In genomic region chr9:128635266-128636023, GRCh38 we compare ENCODE assay signal across 9 cellular contexts. TPM values are rescaled to one million over a fixed set of nuclear protein-coding genes. Genes with fewer than 3 reads are reported as not detected.
DNase-seq lines count a peak whose midpoint lies in the region; ATAC-seq, FAIRE-seq and TF ChIP-seq lines count a peak whose summit lies in the region.
"Had no signal": no experiment of that assay in that cellular context is flagged by ENCODE, and none has a peak within 500 bp of the region (broad histone marks: within the 10 kb centered on the region; RNA-seq: fewer than 3 reads in every experiment).

No MANE protein-coding gene starts in this region.

- peaks cover 68% of the 10 kb centered on the region for H3K36me3 Mint-ChIP-seq in activated T-cell treated with anti-CD3 and anti-CD28 coated beads, Interleukin-2, amount 50 U/mL, for 24 hours (ENCODE audit: low read depth)

- no peaks in the 10 kb centered on the region for H3K27me3 ChIP-seq in Panc1 (ENCODE audit: control insufficient read depth, insufficient read depth, low read length)
- no peaks in the 10 kb centered on the region for H3K27me3 ChIP-seq in muscle layer of colon (ENCODE audit: control insufficient read depth in 1 of 2, insufficient read depth in 2 of 2, low read length in 2 of 2)

- H3K4me3 ChIP-seq in Panc1 (ENCODE audit: low read depth in 2 of 2, low read length in 2 of 2): peak overlapping the region in 1 of 2 experiments; percentile 11; a peak in 1 of 4 replicates
- no peak overlapping the region for H3K4me3 ChIP-seq in muscle layer of colon (ENCODE audit: low read depth in 1 of 2, low read length in 2 of 2)

- no peaks in the 10 kb centered on the region for H3K9me3 Mint-ChIP-seq in activated T-cell treated with anti-CD3 and anti-CD28 coated beads, Interleukin-2, amount 50 U/mL, for 24 hours

- no peak overlapping the region for H3K9ac ChIP-seq in muscle layer of colon (ENCODE audit: low read length)

- no peaks in the 10 kb centered on the region for H3K27me3 Mint-ChIP-seq in activated T-cell treated with anti-CD3 and anti-CD28 coated beads, Interleukin-2, amount 50 U/mL, for 24 hours

- POLR2A ChIA-PET in Panc1 (lab: Charles Lee): interaction anchor here (0.5 kb wide), 1 partner anchor 10 kb away, joined by 7 read pairs; no protein-coding TSS in a partner anchor

- ATAC-seq in Panc1: peak; percentile 90
- ATAC-seq in HG03196 (IDR thresholded peaks at IDR 0.05; ENCODE audit: unreplicated experiment): no peak

- in situ Hi-C loops in Panc1 (cut with HindIII; ENCODE audit: low pct_unique_long_range_greater_than_20kb, low sequenced_read_pairs): no loop called here

- peak; percentile 23 for FAIRE-seq in H54 (lab: Jason Lieb, UNC)
- FAIRE-seq: colon had no signal

- BruUV-seq in Panc1 (replicated peaks; lab: Mats Ljungman, UMichigan): no TSS peak

- no peak overlapping the region for H3K4me3 Mint-ChIP-seq in activated T-cell treated with anti-CD3 and anti-CD28 coated beads, Interleukin-2, amount 50 U/mL, for 24 hours

- peaks cover 32% of the 10 kb centered on the region for H3K4me1 ChIP-seq in Panc1 (ENCODE audit: control insufficient read depth, insufficient read depth, low read length)
- peaks cover 17% of the 10 kb centered on the region for H3K4me1 ChIP-seq in muscle layer of colon (ENCODE audit: insufficient read depth, low read length)

- peak; percentile 78 for DNase-seq in 8988T
- peak; percentile 98 for DNase-seq in H54 (ENCODE audit: insufficient read length, low spot score)
- peak; percentile 66 for DNase-seq in Panc1 (ENCODE audit: low read depth, low spot score)
- DNase-seq in epithelial cell of prostate (ENCODE audit: low read depth, low spot score): peak; percentile 76
- DNase-seq in activated T-cell treated with anti-CD3 and anti-CD28 coated beads, Interleukin-2, amount 50 U/mL, for 48 hours: no peak
- no peak for DNase-seq in activated T-cell treated with anti-CD3 and anti-CD28 coated beads, Interleukin-2, amount 50 U/mL, for 24 hours

- no peak for TF ChIP-seq POLR2A in H54 (IDR thresholded peaks at IDR 0.05; ENCODE audit: low read depth, low read length)

- CTCF ChIA-PET in Panc1 (lab: Charles Lee): interaction anchor here (0.6 to 1.0 kb wide), 6 partner anchors 24 to 242 kb away, joined by 3 to 5 read pairs (median 4); no protein-coding TSS in a partner anchor

- peak; percentile 27 for TF ChIP-seq CTCF in Panc1 (IDR thresholded peaks at IDR 0.05)

- peak overlapping the region; percentile 81 for H3K27ac ChIP-seq in Panc1 (ENCODE audit: low read length)
- peak overlapping the region; percentile 86 for H3K27ac ChIP-seq in epithelial cell of prostate
- H3K27ac ChIP-seq in muscle layer of colon (ENCODE audit: low read depth, low read length): peak overlapping the region; percentile 35

- H3K36me3 ChIP-seq in Panc1 (ENCODE audit: control insufficient read depth, insufficient read depth, low read length) (peaks cover 8% of the 10 kb centered on the region; the same call in 1 of the 2 replicates), muscle layer of colon (ENCODE audit: insufficient read depth, low read length) (peaks cover 36% of the 10 kb centered on the region)

- no peaks in the 10 kb centered on the region for H3K4me1 Mint-ChIP-seq in activated T-cell treated with anti-CD3 and anti-CD28 coated beads, Interleukin-2, amount 50 U/mL, for 24 hours (ENCODE audit: low read depth)

- no peak overlapping the region for H3K27ac Mint-ChIP-seq in activated T-cell treated with anti-CD3 and anti-CD28 coated beads, Interleukin-2, amount 50 U/mL, for 24 hours

- H3K9me3 ChIP-seq in Panc1 (ENCODE audit: control insufficient read depth, insufficient read depth, low read depth, low read length) (no peaks in the 10 kb centered on the region), muscle layer of colon (ENCODE audit: low read length) (no peaks in the 10 kb centered on the region)

- intact Hi-C loops in Panc1 (cut with micrococcal nuclease; ENCODE audit: unreplicated experiment): no loop called here

RNA-seq across cellular contexts. Expression of gene DYNC2I2, which starts 21.2 kb away (rescaled TPM):
- 78.1 TPM for total RNA-seq in Panc1 (2021; ENCODE audit: unreplicated experiment)
- polyA plus RNA-seq in Panc1 (2012; ENCODE audit: insufficient read length): 96.2 TPM

RNA-seq across cellular contexts. Expression of gene SET, which starts 53.6 kb away (rescaled TPM):
- total RNA-seq in Panc1 (2021; ENCODE audit: unreplicated experiment): 422 TPM
- 224 TPM for polyA plus RNA-seq in Panc1 (2012; ENCODE audit: insufficient read length)

Comparison
In these comparisons a context has a peak if more than half of its experiments do, and no peak if none do; other contexts are left out.
1. DNase-seq: peak in 8988T (single experiment), H54 (single experiment), Panc1 (single experiment) and epithelial cell of prostate (single experiment); none in activated T-cell treated with anti-CD3 and anti-CD28 coated beads, Interleukin-2, amount 50 U/mL, for 48 hours (0 of 2) and activated T-cell treated with anti-CD3 and anti-CD28 coated beads, Interleukin-2, amount 50 U/mL, for 24 hours (single experiment).
2. H3K27ac ChIP-seq: peak in every context shown above with its lines; median percentile 86 in epithelial cell of prostate; 81 in Panc1; 35 in muscle layer of colon.